ENCODE assay signal across 8 cellular contexts in the genomic region with DNA sequence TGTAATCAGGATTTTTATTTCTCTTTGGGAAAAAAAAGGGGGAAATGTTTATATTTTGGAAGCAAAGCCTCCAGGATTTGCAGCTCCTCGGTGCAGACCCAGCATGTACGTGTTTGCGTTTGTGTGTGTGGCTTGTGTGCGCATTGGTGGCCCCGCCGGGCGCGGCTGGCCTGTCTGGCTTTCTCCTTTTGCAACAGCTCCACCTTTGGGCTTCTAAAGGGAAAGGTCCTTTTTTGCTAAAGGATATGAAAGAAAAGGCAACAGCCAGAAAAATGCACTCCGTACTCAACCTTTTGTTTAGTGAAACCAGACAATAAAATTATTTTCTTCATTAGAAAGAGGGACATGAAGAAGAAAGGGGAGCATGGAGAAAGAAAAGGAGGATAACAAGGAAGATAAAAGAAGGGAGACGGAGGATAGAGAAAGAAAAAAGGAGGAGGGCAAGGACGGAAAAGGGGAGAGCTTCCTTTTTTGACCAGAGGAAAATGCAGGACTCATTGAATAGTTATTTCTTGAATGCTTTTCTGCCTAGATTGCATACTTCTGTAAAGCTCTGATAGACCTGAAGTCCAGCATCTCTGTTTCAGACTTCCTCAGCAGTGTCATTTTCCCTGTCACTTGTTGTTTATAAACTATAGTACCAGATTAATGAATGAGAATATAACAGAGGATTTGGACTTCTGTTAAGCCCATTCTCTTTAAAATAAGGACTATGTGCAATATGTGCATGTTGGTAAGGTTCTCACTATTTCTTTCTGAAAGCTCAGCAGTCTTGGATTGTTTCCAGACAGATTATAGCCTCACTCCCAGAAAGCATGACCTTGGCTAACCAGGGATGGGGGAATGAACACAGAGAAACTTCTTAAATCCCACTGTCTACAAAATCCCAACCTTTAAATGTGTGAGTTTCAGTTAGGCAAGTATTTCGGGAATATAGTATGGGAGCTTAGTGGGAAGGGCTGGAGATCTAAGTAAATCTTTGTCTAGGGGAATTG.
DNase-seq lines count a peak whose midpoint lies in the region; ATAC-seq and TF ChIP-seq lines count a peak whose summit lies in the region.

No MANE protein-coding gene starts in this region.

- no peaks in the 10 kb centered on the region for H3K9me3 ChIP-seq in right lobe of liver

- TF ChIP-seq POLR2A in right lobe of liver (IDR thresholded peaks at IDR 0.05): no peak

- DNase-seq in GM04504 (ENCODE audit: low read depth): peak; percentile 30
- peak; percentile 28 for DNase-seq in HT-29 (ENCODE audit: low spot score)
- DNase-seq in NCI-H82 (lab: John Stamatoyannopoulos, UW): peak; percentile 82
- DNase-seq in cerebellar cortex (ENCODE audit: low spot score): peak; percentile 61
- DNase-seq in right lobe of liver: peak in 2 of 3 donors; percentile 24 to 46
- no peak for DNase-seq in effector CD8-positive, alpha-beta T cell (lab: John Stamatoyannopoulos, UW)

- TF ChIP-seq CTCF in right lobe of liver (IDR thresholded peaks at IDR 0.05): peak; percentile 28 to 58 (median 44)

- H3K4me3 ChIP-seq in right lobe of liver: no peak overlapping the region

- 3% methylated on average over 12 of the region's 12 CpGs for WGBS in right lobe of liver (ENCODE audit: insufficient coverage, low coverage, low lambda C conversion rate, missing lambda C conversion rate)

- intact Hi-C loops in right lobe of liver (cut with DNase I): no loop called here

- H3K27ac ChIP-seq in right lobe of liver: no peak overlapping the region

- H3K27me3 ChIP-seq in right lobe of liver: no peaks in the 10 kb centered on the region

- ATAC-seq in right lobe of liver (peak; percentile 84 to 88 (median 87)), GM18909 (IDR thresholded peaks at IDR 0.05; ENCODE audit: poor library complexity, unreplicated experiment) (no peak), HG03175 (IDR thresholded peaks at IDR 0.05; ENCODE audit: unreplicated experiment) (no peak)

- H3K36me3 ChIP-seq in right lobe of liver: no peaks in the 10 kb centered on the region

- H3K4me1 ChIP-seq in right lobe of liver: no peaks in the 10 kb centered on the region

Comparison
In these comparisons a context has a peak if more than half of its experiments do, and no peak if none do; other contexts are left out.
1. ATAC-seq: peak in right lobe of liver (4 of 4); none in GM18909 (single experiment) and HG03175 (single experiment).